In the genomic region with DNA sequence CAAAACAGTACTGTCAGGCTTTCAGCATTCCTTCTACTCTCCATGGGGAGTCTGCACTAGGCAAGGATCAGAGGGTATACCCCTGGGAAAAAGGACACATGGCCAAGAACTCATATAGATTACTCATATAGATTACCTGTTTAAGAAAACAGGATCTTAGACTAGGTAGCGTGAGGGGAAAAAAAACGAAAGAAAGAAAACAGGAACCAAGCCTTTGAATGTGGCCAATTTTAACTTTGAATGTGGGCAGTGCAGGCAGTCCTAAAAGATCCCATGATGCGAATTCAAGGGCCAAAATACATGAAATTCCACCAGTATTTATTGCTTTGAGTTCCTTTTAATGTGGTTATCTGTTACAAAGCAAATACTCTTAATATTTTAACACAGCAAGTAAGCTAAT, we compare ENCODE assay signal across 17 cellular contexts.
DNase-seq lines count a peak whose midpoint lies in the region; ATAC-seq and TF ChIP-seq lines count a peak whose summit lies in the region.
"Had no signal": no experiment of that assay in that cellular context is flagged by ENCODE, and none has a peak within 500 bp of the region (broad histone marks: within the 10 kb centered on the region; RNA-seq: fewer than 3 reads in every experiment).

No MANE protein-coding gene starts in this region.

- no peaks in the 10 kb centered on the region for H3K36me3 ChIP-seq in tibial artery
- H3K36me3 ChIP-seq: breast epithelium, upper lobe of left lung had no signal

- intact Hi-C loops in lower leg skin (cut with DNase I; ENCODE audit: low total_unique reads) (no loop called here), tibial artery (cut with DNase I; ENCODE audit: low total_unique reads) (no loop called here)

- H3K4me1 ChIP-seq in tibial artery, result no peaks in the 10 kb centered on the region
- H3K4me1 ChIP-seq: A549, breast epithelium, upper lobe of left lung had no signal

- H3K27me3 ChIP-seq in tibial artery, result no peaks in the 10 kb centered on the region
- H3K27me3 ChIP-seq: breast epithelium, upper lobe of left lung had no signal

- H3K4me3 ChIP-seq in lower leg skin (ENCODE audit: low read depth, poor library complexity, severe bottlenecking) (no peak overlapping the region), tibial artery (no peak overlapping the region)
- H3K4me3 ChIP-seq: A549, breast epithelium, upper lobe of left lung had no signal

- ATAC-seq in GM19324 (IDR thresholded peaks at IDR 0.05; ENCODE audit: low FRiP score, unreplicated experiment), result peak; percentile 70
- peak; percentile 95 for ATAC-seq in HG02588 (IDR thresholded peaks at IDR 0.05; ENCODE audit: unreplicated experiment)
- ATAC-seq in HG03342 (IDR thresholded peaks at IDR 0.05; ENCODE audit: unreplicated experiment), result peak; percentile 94
- ATAC-seq: A549, right cardiac atrium, WTC11 had no signal

- no peaks in the 10 kb centered on the region for H3K9me3 ChIP-seq in tibial artery
- H3K9me3 ChIP-seq: A549, breast epithelium, upper lobe of left lung had no signal

- DNase-seq in GM10266 (ENCODE audit: extremely low spot score), result peak; percentile 19
- DNase-seq in activated effector memory CD4-positive, alpha-beta T cell treated with Interleukin-2 at 50 U/mL for 16 hours, result no peak
- DNase-seq in lower leg skin (ENCODE audit: low spot score in 2 of 2), result no peak
- no peak for DNase-seq in tibial artery
- DNase-seq in NK-92 treated with Interleukin-12 subunit alpha and Interleukin-12 subunit beta, amount 100 ng/mL, for 24 hours (lab: John Stamatoyannopoulos, UW), result no peak
- DNase-seq: DMS79, erythroblast, right cardiac atrium, upper lobe of left lung had no signal

- 77 to 79% methylated on average over 3 of the region's 3 CpGs for WGBS in lower leg skin, 2 donors

- no peak for TF ChIP-seq CTCF in GM10266 (IDR thresholded peaks at IDR 0.05; ENCODE audit: control insufficient read depth, insufficient read depth, low read depth, missing control alignments)
- TF ChIP-seq CTCF in lower leg skin (IDR thresholded peaks at IDR 0.05), result no peak
- TF ChIP-seq CTCF in tibial artery (IDR thresholded peaks at IDR 0.05), result no peak

- no peak for TF ChIP-seq POLR2A in lower leg skin (IDR thresholded peaks at IDR 0.05)

- no peak overlapping the region for H3K27ac ChIP-seq in tibial artery
- H3K27ac ChIP-seq: A549, breast epithelium, KMS-11, RWPE1, upper lobe of left lung had no signal
